ENCODE assay signal across 9 cellular contexts in genomic region chr12:110565919-110566871, GRCh38. TPM values are rescaled to one million over a fixed set of nuclear protein-coding genes. Genes with fewer than 3 reads are reported as not detected.
A peak's percentile ranks its signal among the peaks of the same experiment; 100 is the strongest.
DNase-seq lines count a peak whose midpoint lies in the region; ATAC-seq, FAIRE-seq and TF ChIP-seq lines count a peak whose summit lies in the region.
"Had no signal": no experiment of that assay in that cellular context is flagged by ENCODE, and none has a peak within 500 bp of the region (broad histone marks: within the 10 kb centered on the region; RNA-seq: fewer than 3 reads in every experiment).

No MANE protein-coding gene starts in this region.

- H3K27ac ChIP-seq in cardiac muscle cell (peak overlapping the region; percentile 77), left lung (no peak overlapping the region)

- H3K4me3 ChIP-seq in cardiac muscle cell (no peak overlapping the region), left lung (no peak overlapping the region)

- H3K9me3 ChIP-seq in cardiac muscle cell (ENCODE audit: low read depth) = no peaks in the 10 kb centered on the region
- H3K9me3 ChIP-seq in left lung = peaks cover 0 to 11% of the 10 kb centered on the region in 2 donors

- TF ChIP-seq CTCF in cardiac muscle cell (IDR thresholded peaks at IDR 0.05; ENCODE audit: low read depth, low read length) = no peak
- TF ChIP-seq CTCF in left lung (IDR thresholded peaks at IDR 0.05) = no peak

- peaks cover 38% of the 10 kb centered on the region for H3K4me1 Mint-ChIP-seq in activated T-helper 17 cell treated with anti-CD3 and anti-CD28 coated beads, Interleukin-2, amount 50 U/mL, for 72 hours

- no peaks in the 10 kb centered on the region for H3K27me3 ChIP-seq in cardiac muscle cell
- no peaks in the 10 kb centered on the region for H3K27me3 ChIP-seq in left lung

- intact Hi-C loops in cardiac septum (cut with DNase I) = no loop called here
- intact Hi-C loops in left lung (cut with DNase I) = no loop called here

- peak overlapping the region; percentile 37 for H3K27ac Mint-ChIP-seq in activated T-helper 17 cell treated with anti-CD3 and anti-CD28 coated beads, Interleukin-2, amount 50 U/mL, for 72 hours

- H3K36me3 ChIP-seq in cardiac muscle cell (no peaks in the 10 kb centered on the region), left lung (no peaks in the 10 kb centered on the region)

- peaks cover 11% of the 10 kb centered on the region for H3K36me3 Mint-ChIP-seq in activated T-helper 17 cell treated with anti-CD3 and anti-CD28 coated beads, Interleukin-2, amount 50 U/mL, for 72 hours (ENCODE audit: low read depth)

- DNase-seq in cardiac muscle cell (ENCODE audit: low read depth in 1 of 2, low spot score in 1 of 2) = no peak
- DNase-seq in cardiac septum (ENCODE audit: low spot score) = no peak
- DNase-seq in left lung = no peak
- DNase-seq in HuH-7 (ENCODE audit: low spot score) = no peak
- no peak for DNase-seq in GM19239 (ENCODE audit: insufficient read length, low spot score)
- DNase-seq in central memory CD4-positive, alpha-beta T cell = no peak
- DNase-seq: RPMI8226 had no signal

- no peak for ATAC-seq in activated T-helper 17 cell treated with anti-CD3 and anti-CD28 coated beads, Interleukin-2, amount 50 U/mL, for 72 hours (replicated peaks)
- ATAC-seq in left lung (peak; percentile 85), GM19324 (IDR thresholded peaks at IDR 0.05; ENCODE audit: low FRiP score, unreplicated experiment) (no peak)

- peaks cover 4% of the 10 kb centered on the region for H3K9me3 Mint-ChIP-seq in activated T-helper 17 cell treated with anti-CD3 and anti-CD28 coated beads, Interleukin-2, amount 50 U/mL, for 72 hours

- H3K4me1 ChIP-seq in cardiac muscle cell (ENCODE audit: low read depth) (peaks cover 30% of the 10 kb centered on the region), left lung (peaks cover 28 to 60% of the 10 kb centered on the region in 2 donors)

- H3K27me3 Mint-ChIP-seq in activated T-helper 17 cell treated with anti-CD3 and anti-CD28 coated beads, Interleukin-2, amount 50 U/mL, for 72 hours = no peaks in the 10 kb centered on the region

- FAIRE-seq in GM19239 (lab: Jason Lieb, UNC) = no peak

- no peak overlapping the region for H3K4me3 Mint-ChIP-seq in activated T-helper 17 cell treated with anti-CD3 and anti-CD28 coated beads, Interleukin-2, amount 50 U/mL, for 72 hours

RNA-seq across cellular contexts. Expression of gene PPTC7, which starts 16.9 kb away (rescaled TPM):
- 15.3 and 21.7 TPM in 2 replicates for total RNA-seq in cardiac muscle cell
- polyA plus RNA-seq in cardiac muscle cell = 16.3 and 24.8 TPM in 2 replicates
- 55.0 TPM for total RNA-seq in cardiac septum
- total RNA-seq in activated T-helper 17 cell treated with anti-CD3 and anti-CD28 coated beads, Interleukin-2, amount 50 U/mL, for 72 hours = 10 to 100 TPM; 31.4 to 36.7 TPM
- 10 to 100 TPM; 22.3 to 24.2 TPM for total RNA-seq in left lung

RNA-seq across cellular contexts. Expression of gene TCTN1, which starts 47.7 kb away (rescaled TPM):
- 35.1 and 54.1 TPM in 2 replicates for total RNA-seq in cardiac muscle cell
- polyA plus RNA-seq in cardiac muscle cell = 49.1 and 70.3 TPM in 2 replicates
- 20.7 TPM for total RNA-seq in cardiac septum
- 1 to 10 TPM; 3.5 to 6.4 TPM for total RNA-seq in activated T-helper 17 cell treated with anti-CD3 and anti-CD28 coated beads, Interleukin-2, amount 50 U/mL, for 72 hours
- 10 to 100 TPM; 34.1 to 44.5 TPM for total RNA-seq in left lung
